In genomic region chr12:122870163-122870842, GRCh38 we compare ENCODE assay signal across 12 cellular contexts. TPM values are rescaled to one million over a fixed set of nuclear protein-coding genes. Genes with fewer than 3 reads are reported as not detected.
DNase-seq lines count a peak whose midpoint lies in the region; ATAC-seq and TF ChIP-seq lines count a peak whose summit lies in the region.
"Had no signal": no experiment of that assay in that cellular context is flagged by ENCODE, and none has a peak within 500 bp of the region (broad histone marks: within the 10 kb centered on the region; RNA-seq: fewer than 3 reads in every experiment).

No MANE protein-coding gene starts in this region.

- H3K27ac Mint-ChIP-seq in osteocyte (ENCODE audit: unreplicated experiment), result peak overlapping the region; percentile 93
- H3K27ac Mint-ChIP-seq: stimulated activated effector memory CD8-positive, alpha-beta T cell treated with anti-CD3 and anti-CD28 coated beads, Interleukin-12 subunit alpha, Interleukin-12 subunit beta, amount 100 ng/mL, for 72 hours had no signal

- no peaks in the 10 kb centered on the region for H3K27me3 Mint-ChIP-seq in osteocyte (ENCODE audit: unreplicated experiment)

- H3K27ac ChIP-seq in heart right ventricle, result peak overlapping the region in 9 of 10 donors; percentile 80 to 95 (median 88)
- H3K27ac ChIP-seq in foreskin keratinocyte, result peak overlapping the region; percentile 77

- no peaks in the 10 kb centered on the region for H3K9me3 Mint-ChIP-seq in osteocyte (ENCODE audit: unreplicated experiment)
- H3K9me3 Mint-ChIP-seq: stimulated activated effector memory CD8-positive, alpha-beta T cell treated with anti-CD3 and anti-CD28 coated beads, Interleukin-12 subunit alpha, Interleukin-12 subunit beta, amount 100 ng/mL, for 72 hours had no signal

- H3K9me3 ChIP-seq in heart right ventricle, result no peaks in the 10 kb centered on the region
- H3K9me3 ChIP-seq: HAP-1 had no signal

- no peaks in the 10 kb centered on the region for H3K27me3 ChIP-seq in heart right ventricle
- no peaks in the 10 kb centered on the region for H3K27me3 ChIP-seq in foreskin keratinocyte

- peaks cover 23% of the 10 kb centered on the region for H3K36me3 Mint-ChIP-seq in osteocyte (ENCODE audit: unreplicated experiment)

- H3K4me1 Mint-ChIP-seq in osteocyte (ENCODE audit: unreplicated experiment), result peaks cover 43% of the 10 kb centered on the region

- peak overlapping the region; percentile 66 for H3K4me3 Mint-ChIP-seq in osteocyte (ENCODE audit: unreplicated experiment)

- ATAC-seq in heart right ventricle (no peak), Right ventricle myocardium inferior (no peak), foreskin keratinocyte (no peak), GM21717 (IDR thresholded peaks at IDR 0.05; ENCODE audit: unreplicated experiment) (no peak), GM19328 (IDR thresholded peaks at IDR 0.05; ENCODE audit: unreplicated experiment) (no peak)
- ATAC-seq: stimulated activated effector memory CD8-positive, alpha-beta T cell treated with anti-CD3 and anti-CD28 coated beads, Interleukin-12 subunit alpha, Interleukin-12 subunit beta, amount 100 ng/mL, for 72 hours had no signal

- H3K36me3 ChIP-seq in heart right ventricle, result peaks cover 0 to 56% (median 25%) of the 10 kb centered on the region in 9 donors

- peak overlapping the region in 8 of 10 donors; percentile 33 to 56 (median 50) for H3K4me3 ChIP-seq in heart right ventricle
- H3K4me3 ChIP-seq: HAP-1 had no signal

- no peak for DNase-seq in heart right ventricle
- DNase-seq in Right ventricle myocardium inferior (ENCODE audit: missing footprints), result no peak
- DNase-seq in foreskin keratinocyte, result no peak
- DNase-seq in osteocyte (ENCODE audit: extremely low spot score, unreplicated experiment), result no peak
- no peak for DNase-seq in ureter (ENCODE audit: low spot score)
- no peak for DNase-seq in GF-D8 (lab: John Stamatoyannopoulos, UW)
- DNase-seq: activated CD8-positive, alpha-beta memory T cell treated with anti-CD3 and anti-CD28 coated beads for 24 hours; NCI-H510A had no signal

- WGBS in heart right ventricle, 2 donors, result 84% methylated on average over 11 of the region's 11 CpGs

- no peak for TF ChIP-seq CTCF in heart right ventricle (IDR thresholded peaks at IDR 0.05)
- TF ChIP-seq CTCF in foreskin keratinocyte (conservative IDR thresholded peaks at IDR 0.05), result no peak
- no peak for TF ChIP-seq CTCF in osteocyte (IDR thresholded peaks at IDR 0.05)

- peaks cover 41 to 100% (median 91%) of the 10 kb centered on the region in 9 donors for H3K4me1 ChIP-seq in heart right ventricle
- H3K4me1 ChIP-seq in foreskin keratinocyte, result peaks cover 37% of the 10 kb centered on the region

- intact Hi-C loops in heart right ventricle (cut with DNase I) (no loop called here), Right ventricle myocardium inferior (cut with DNase I) (no loop called here)

RNA-seq across cellular contexts. Expression of gene VPS37B, which starts 25.6 kb away (rescaled TPM):
- total RNA-seq in heart right ventricle (10 to 100 TPM; 17.6 to 33.2 (median 19.8) TPM), Right ventricle myocardium inferior (25.4 TPM), foreskin keratinocyte (49.3 and 59.0 TPM in 2 replicates), osteocyte (27.5 and 29.9 TPM in 2 replicates), ureter (59.7 TPM)
- polyA plus RNA-seq in heart right ventricle (10 to 100 TPM; 16.4 to 26.7 TPM), foreskin keratinocyte (47.0 and 56.0 TPM in 2 replicates)

RNA-seq across cellular contexts. Expression of gene HIP1R, which starts 35.0 kb away (rescaled TPM):
- total RNA-seq in heart right ventricle, result 10 to 100 TPM; 13.7 to 26.4 (median 17.5) TPM
- 10 to 100 TPM; 25.9 to 37.7 TPM for polyA plus RNA-seq in heart right ventricle
- 17.6 TPM for total RNA-seq in Right ventricle myocardium inferior
- total RNA-seq in foreskin keratinocyte, result 35.0 and 35.9 TPM in 2 replicates
- 19.7 and 20.6 TPM in 2 replicates for polyA plus RNA-seq in foreskin keratinocyte
- total RNA-seq in osteocyte, result 26.0 and 31.3 TPM in 2 replicates
- 77.4 TPM for total RNA-seq in ureter
